Comparison of ENCODE assay signal across 9 cellular contexts in the genomic region with DNA sequence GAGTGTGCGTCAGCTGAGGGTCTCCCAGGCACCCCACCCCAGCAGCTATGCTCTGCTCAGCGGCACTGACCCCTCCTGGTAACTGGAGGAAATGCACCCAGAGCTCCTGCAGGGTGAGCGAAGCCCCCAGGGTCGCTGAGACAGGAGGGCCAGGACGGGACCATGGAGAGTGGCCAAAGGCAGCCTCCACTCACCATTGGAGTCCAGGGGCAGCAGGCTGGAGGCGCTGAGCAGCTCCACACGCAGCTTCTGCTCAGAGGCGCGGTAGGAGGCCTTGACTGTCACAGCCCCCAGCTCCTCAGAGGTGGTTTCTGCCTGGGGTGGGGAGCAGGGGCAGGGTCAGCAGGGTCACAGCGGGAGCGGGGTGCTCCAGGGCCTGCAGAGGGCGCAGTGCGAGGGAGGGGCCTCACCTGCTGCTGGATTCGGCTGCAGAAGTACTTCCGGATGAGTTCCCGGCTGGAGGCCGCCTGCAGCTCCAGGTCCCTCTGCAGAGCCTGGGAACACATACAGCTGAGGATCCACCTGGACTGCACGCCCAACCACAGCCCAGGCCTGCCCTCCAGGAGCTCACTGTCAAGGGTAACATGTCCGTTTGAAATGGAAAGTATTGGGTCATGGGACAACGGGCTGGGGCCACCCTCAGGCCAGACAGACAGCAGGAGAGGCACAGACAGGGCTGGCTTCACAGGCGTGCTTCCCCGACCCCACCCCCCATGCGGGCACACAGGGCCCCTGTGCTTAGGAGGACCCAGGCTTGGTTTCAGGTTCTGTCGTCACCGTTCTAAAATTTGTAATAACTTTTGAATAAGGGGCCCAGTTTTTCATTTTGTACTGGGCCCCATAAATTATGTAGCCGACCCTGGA.
DNase-seq lines count a peak whose midpoint lies in the region; ATAC-seq, FAIRE-seq and TF ChIP-seq lines count a peak whose summit lies in the region.
"Had no signal": no experiment of that assay in that cellular context is flagged by ENCODE, and none has a peak within 500 bp of the region (broad histone marks: within the 10 kb centered on the region; RNA-seq: fewer than 3 reads in every experiment).

No MANE protein-coding gene starts in this region.

- H3K4me3 Mint-ChIP-seq in nephron: no peak overlapping the region

- no peaks in the 10 kb centered on the region for H3K9me2 ChIP-seq in OCI-LY1 (ENCODE audit: low read depth, low read length)

- no peak overlapping the region for H3K4me3 ChIP-seq in DND-41 (ENCODE audit: low read depth in 1 of 2, low read length in 2 of 2)
- H3K4me3 ChIP-seq in OCI-LY1 (ENCODE audit: low read depth, low read length, poor library complexity, severe bottlenecking): peak overlapping the region; percentile 31
- H3K4me3 ChIP-seq in cardiac fibroblast (replicated peaks in 1 of 2; ENCODE audit: low read depth in 2 of 2, low read length in 2 of 2): no peak overlapping the region

- ATAC-seq in DND-41 (ENCODE audit: insufficient read depth, low read depth): peak; percentile 42; the same call in 2 of the 3 replicates
- no peak for ATAC-seq in GM21526 (IDR thresholded peaks at IDR 0.05; ENCODE audit: low FRiP score, unreplicated experiment)

- H3K27ac Mint-ChIP-seq in nephron: no peak overlapping the region

- H3K27ac ChIP-seq in DND-41 (ENCODE audit: low read length) (no peak overlapping the region), OCI-LY1 (ENCODE audit: low read depth, low read length, poor library complexity, severe bottlenecking) (peak overlapping the region; percentile 24)

- H3K9me3 ChIP-seq in DND-41 (ENCODE audit: insufficient read depth, low read length, severe bottlenecking) (no peaks in the 10 kb centered on the region), OCI-LY1 (ENCODE audit: low read length) (no peaks in the 10 kb centered on the region)

- no peaks in the 10 kb centered on the region for H3K79me2 ChIP-seq in DND-41 (ENCODE audit: insufficient read depth, low read length)
- no peaks in the 10 kb centered on the region for H3K79me2 ChIP-seq in OCI-LY1 (ENCODE audit: insufficient read depth, low read length)

- no peaks in the 10 kb centered on the region for H3K27me3 ChIP-seq in DND-41 (ENCODE audit: insufficient read depth, low read length, poor library complexity)
- H3K27me3 ChIP-seq in OCI-LY1 (ENCODE audit: insufficient read depth, low read length): 0 out of 2 replicates have a peak, but pooled peaks cover 5% of the 10 kb centered on the region

- no peak for TF ChIP-seq POLR2A in H54 (IDR thresholded peaks at IDR 0.05; ENCODE audit: low read depth, low read length)

- H3K27me3 Mint-ChIP-seq in nephron (ENCODE audit: low read depth): no peaks in the 10 kb centered on the region

- TF ChIP-seq CTCF in DND-41 (IDR thresholded peaks at IDR 0.05; ENCODE audit: borderline replicate concordance, extremely low read depth, low read length, poor library complexity, severe bottlenecking) (peak; percentile 77), OCI-LY1 (IDR thresholded peaks at IDR 0.05; ENCODE audit: low read length) (peak; percentile 73), cardiac fibroblast (IDR thresholded peaks at IDR 0.05; ENCODE audit: low read depth, low read length) (peak; percentile 71), nephron (IDR thresholded peaks at IDR 0.05; ENCODE audit: unreplicated experiment in 3 of 3) (peak; percentile 40 to 50 (median 49))

- peaks cover 34% of the 10 kb centered on the region for H3K4me1 Mint-ChIP-seq in nephron

- H3K4me2 ChIP-seq in DND-41 (ENCODE audit: insufficient read depth, low read length) (no peak overlapping the region), OCI-LY1 (ENCODE audit: low read length) (peak overlapping the region; percentile 23)

- no peak for FAIRE-seq in H54 (lab: Jason Lieb, UNC)
- FAIRE-seq: endometrium had no signal

- no peak overlapping the region for H2AFZ ChIP-seq in DND-41 (ENCODE audit: low read depth, low read length)
- no peak overlapping the region for H2AFZ ChIP-seq in OCI-LY1 (ENCODE audit: low read length)

- H3F3A ChIP-seq in OCI-LY1 (ENCODE audit: insufficient read depth, low read length): no peaks in the 10 kb centered on the region

- DNase-seq in DND-41: peak; percentile 58
- DNase-seq in cardiac fibroblast (ENCODE audit: low read depth in 2 of 2): no peak
- no peak for DNase-seq in GF-D8 (lab: John Stamatoyannopoulos, UW)
- DNase-seq in hepatic stellate cell (ENCODE audit: low spot score): no peak
- DNase-seq in H54 (ENCODE audit: insufficient read length, low spot score): no peak

- peaks cover 69% of the 10 kb centered on the region for H3K36me3 ChIP-seq in DND-41 (ENCODE audit: insufficient read depth, low read length)
- H3K36me3 ChIP-seq in OCI-LY1 (ENCODE audit: insufficient read depth, low read length): peaks cover 11% of the 10 kb centered on the region; the same call in 1 of the 2 replicates

- H3K36me3 Mint-ChIP-seq in nephron (ENCODE audit: low read depth): peaks cover 4% of the 10 kb centered on the region

- no peaks in the 10 kb centered on the region for H3K4me1 ChIP-seq in DND-41 (ENCODE audit: insufficient read depth, low read length)
- H3K4me1 ChIP-seq in OCI-LY1 (ENCODE audit: insufficient read depth, low read length, severe bottlenecking): peaks cover 55% of the 10 kb centered on the region

- H4K20me1 ChIP-seq in DND-41 (ENCODE audit: insufficient read depth, low read length): peaks cover 6% of the 10 kb centered on the region; the same call in 1 of the 2 replicates
- no peaks in the 10 kb centered on the region for H4K20me1 ChIP-seq in OCI-LY1 (ENCODE audit: insufficient read depth, low read length)

- H3K9me3 Mint-ChIP-seq in nephron: no peaks in the 10 kb centered on the region

- H3K9ac ChIP-seq in DND-41 (ENCODE audit: low read depth, low read length): no peak overlapping the region
- peak overlapping the region; percentile 2; the same call in 1 of the 2 replicates for H3K9ac ChIP-seq in OCI-LY1 (ENCODE audit: low read length)
